Comparison of ENCODE assay signal across 1 cellular context in the genomic region with DNA sequence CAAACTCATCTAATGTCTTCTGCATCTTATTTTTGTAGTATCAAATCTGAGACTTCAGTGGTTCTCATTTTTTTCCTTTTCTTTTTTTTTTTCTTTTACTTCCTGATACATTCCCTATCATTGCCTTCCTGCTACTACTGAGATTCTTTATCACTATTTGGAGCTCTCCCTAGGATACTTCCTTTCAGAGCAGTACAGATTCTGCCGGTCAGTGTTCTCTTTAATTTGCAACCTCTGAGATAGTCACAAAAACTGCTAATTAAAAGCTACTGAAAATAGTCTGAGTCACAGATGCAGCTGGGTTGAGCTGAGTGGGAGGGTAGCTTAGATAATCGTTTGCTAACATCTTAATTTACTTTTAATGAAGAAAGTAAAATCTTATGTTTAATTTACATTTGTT.
TF ChIP-seq lines count a peak whose summit lies in the region.

No MANE protein-coding gene starts in this region.

TF ChIP-seq in WTC11, 78 proteins besides CTCF, POLR2A, EP300 and RAD21 (continued from another document):
- TF ChIP-seq, protein P1, sequence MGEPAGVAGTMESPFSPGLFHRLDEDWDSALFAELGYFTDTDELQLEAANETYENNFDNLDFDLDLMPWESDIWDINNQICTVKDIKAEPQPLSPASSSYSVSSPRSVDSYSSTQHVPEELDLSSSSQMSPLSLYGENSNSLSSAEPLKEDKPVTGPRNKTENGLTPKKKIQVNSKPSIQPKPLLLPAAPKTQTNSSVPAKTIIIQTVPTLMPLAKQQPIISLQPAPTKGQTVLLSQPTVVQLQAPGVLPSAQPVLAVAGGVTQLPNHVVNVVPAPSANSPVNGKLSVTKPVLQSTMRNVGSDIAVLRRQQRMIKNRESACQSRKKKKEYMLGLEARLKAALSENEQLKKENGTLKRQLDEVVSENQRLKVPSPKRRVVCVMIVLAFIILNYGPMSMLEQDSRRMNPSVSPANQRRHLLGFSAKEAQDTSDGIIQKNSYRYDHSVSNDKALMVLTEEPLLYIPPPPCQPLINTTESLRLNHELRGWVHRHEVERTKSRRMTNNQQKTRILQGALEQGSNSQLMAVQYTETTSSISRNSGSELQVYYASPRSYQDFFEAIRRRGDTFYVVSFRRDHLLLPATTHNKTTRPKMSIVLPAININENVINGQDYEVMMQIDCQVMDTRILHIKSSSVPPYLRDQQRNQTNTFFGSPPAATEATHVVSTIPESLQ (CRISPR knock-in tag; IDR thresholded peaks at IDR 0.05), result no peak
- no peak for TF ChIP-seq ESRRA (CRISPR knock-in tag; IDR thresholded peaks at IDR 0.05; ENCODE audit: borderline replicate concordance)
- no peak for TF ChIP-seq NFYB (CRISPR knock-in tag; conservative IDR thresholded peaks at IDR 0.05; ENCODE audit: low read depth)
- TF ChIP-seq, protein P2, sequence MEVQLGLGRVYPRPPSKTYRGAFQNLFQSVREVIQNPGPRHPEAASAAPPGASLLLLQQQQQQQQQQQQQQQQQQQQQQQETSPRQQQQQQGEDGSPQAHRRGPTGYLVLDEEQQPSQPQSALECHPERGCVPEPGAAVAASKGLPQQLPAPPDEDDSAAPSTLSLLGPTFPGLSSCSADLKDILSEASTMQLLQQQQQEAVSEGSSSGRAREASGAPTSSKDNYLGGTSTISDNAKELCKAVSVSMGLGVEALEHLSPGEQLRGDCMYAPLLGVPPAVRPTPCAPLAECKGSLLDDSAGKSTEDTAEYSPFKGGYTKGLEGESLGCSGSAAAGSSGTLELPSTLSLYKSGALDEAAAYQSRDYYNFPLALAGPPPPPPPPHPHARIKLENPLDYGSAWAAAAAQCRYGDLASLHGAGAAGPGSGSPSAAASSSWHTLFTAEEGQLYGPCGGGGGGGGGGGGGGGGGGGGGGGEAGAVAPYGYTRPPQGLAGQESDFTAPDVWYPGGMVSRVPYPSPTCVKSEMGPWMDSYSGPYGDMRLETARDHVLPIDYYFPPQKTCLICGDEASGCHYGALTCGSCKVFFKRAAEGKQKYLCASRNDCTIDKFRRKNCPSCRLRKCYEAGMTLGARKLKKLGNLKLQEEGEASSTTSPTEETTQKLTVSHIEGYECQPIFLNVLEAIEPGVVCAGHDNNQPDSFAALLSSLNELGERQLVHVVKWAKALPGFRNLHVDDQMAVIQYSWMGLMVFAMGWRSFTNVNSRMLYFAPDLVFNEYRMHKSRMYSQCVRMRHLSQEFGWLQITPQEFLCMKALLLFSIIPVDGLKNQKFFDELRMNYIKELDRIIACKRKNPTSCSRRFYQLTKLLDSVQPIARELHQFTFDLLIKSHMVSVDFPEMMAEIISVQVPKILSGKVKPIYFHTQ (CRISPR knock-in tag; IDR thresholded peaks at IDR 0.05), result no peak
- no peak for TF ChIP-seq ZNF416 (CRISPR knock-in tag; IDR thresholded peaks at IDR 0.05)
- TF ChIP-seq, protein P3, sequence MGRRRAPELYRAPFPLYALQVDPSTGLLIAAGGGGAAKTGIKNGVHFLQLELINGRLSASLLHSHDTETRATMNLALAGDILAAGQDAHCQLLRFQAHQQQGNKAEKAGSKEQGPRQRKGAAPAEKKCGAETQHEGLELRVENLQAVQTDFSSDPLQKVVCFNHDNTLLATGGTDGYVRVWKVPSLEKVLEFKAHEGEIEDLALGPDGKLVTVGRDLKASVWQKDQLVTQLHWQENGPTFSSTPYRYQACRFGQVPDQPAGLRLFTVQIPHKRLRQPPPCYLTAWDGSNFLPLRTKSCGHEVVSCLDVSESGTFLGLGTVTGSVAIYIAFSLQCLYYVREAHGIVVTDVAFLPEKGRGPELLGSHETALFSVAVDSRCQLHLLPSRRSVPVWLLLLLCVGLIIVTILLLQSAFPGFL (CRISPR knock-in tag; IDR thresholded peaks at IDR 0.05; ENCODE audit: borderline replicate concordance), result no peak
- TF ChIP-seq, protein P4, sequence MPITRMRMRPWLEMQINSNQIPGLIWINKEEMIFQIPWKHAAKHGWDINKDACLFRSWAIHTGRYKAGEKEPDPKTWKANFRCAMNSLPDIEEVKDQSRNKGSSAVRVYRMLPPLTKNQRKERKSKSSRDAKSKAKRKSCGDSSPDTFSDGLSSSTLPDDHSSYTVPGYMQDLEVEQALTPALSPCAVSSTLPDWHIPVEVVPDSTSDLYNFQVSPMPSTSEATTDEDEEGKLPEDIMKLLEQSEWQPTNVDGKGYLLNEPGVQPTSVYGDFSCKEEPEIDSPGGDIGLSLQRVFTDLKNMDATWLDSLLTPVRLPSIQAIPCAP (CRISPR knock-in tag; IDR thresholded peaks at IDR 0.05), result no peak
- no peak for TF ChIP-seq TCF7 (CRISPR knock-in tag; IDR thresholded peaks at IDR 0.05; ENCODE audit: low read depth)
- TF ChIP-seq, protein P5, sequence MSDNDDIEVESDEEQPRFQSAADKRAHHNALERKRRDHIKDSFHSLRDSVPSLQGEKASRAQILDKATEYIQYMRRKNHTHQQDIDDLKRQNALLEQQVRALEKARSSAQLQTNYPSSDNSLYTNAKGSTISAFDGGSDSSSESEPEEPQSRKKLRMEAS (CRISPR knock-in tag; IDR thresholded peaks at IDR 0.05), result no peak
- no peak for TF ChIP-seq IRF2 (CRISPR knock-in tag; IDR thresholded peaks at IDR 0.05; ENCODE audit: borderline replicate concordance, low read depth)
- no peak for TF ChIP-seq JUN (CRISPR knock-in tag; IDR thresholded peaks at IDR 0.05)
- TF ChIP-seq NR1H2 (CRISPR knock-in tag; IDR thresholded peaks at IDR 0.05), result no peak
- no peak for TF ChIP-seq TEAD1 (CRISPR knock-in tag; IDR thresholded peaks at IDR 0.05)
